Comparison of ENCODE assay signal across 10 cellular contexts in the genomic region with DNA sequence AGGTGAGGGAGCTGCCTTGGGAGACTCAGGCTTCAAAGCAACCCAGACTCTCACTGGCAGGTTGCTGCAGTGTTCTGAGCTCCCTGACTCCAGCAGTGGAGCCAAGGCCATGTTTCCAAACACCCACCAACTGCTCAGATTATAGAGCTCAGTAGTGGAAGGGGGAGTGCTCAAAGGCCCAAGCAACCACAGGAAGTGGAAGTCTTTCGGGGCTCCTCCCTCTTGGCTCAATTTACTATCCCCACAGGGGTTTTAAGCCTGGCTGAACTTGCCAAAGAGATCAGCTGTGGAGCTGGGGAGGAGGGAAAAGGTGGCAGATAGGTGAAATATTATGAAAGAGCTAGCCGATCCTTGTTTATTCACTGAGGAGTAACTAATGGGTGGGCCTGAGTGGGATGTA.
A peak's percentile ranks its signal among the peaks of the same experiment; 100 is the strongest.
DNase-seq lines count a peak whose midpoint lies in the region; ATAC-seq and TF ChIP-seq lines count a peak whose summit lies in the region.
"Had no signal": no experiment of that assay in that cellular context is flagged by ENCODE, and none has a peak within 500 bp of the region (broad histone marks: within the 10 kb centered on the region; RNA-seq: fewer than 3 reads in every experiment).

No MANE protein-coding gene starts in this region.

- peak; percentile 83 for ATAC-seq in GM21529 (IDR thresholded peaks at IDR 0.05; ENCODE audit: unreplicated experiment)
- ATAC-seq in HG02571 (IDR thresholded peaks at IDR 0.05; ENCODE audit: unreplicated experiment): no peak

- DNase-seq in AG20443 (ENCODE audit: low spot score): peak; percentile 13
- DNase-seq in NCI-H2171 (lab: John Stamatoyannopoulos, UW): peak; percentile 76
- DNase-seq in epithelial cell of esophagus (ENCODE audit: low read depth): peak; percentile 76
- no peak for DNase-seq in coronary artery (ENCODE audit: low spot score)
- DNase-seq in GM10248 (ENCODE audit: extremely low spot score): no peak
- no peak for DNase-seq in germinal center (ENCODE audit: low spot score)
- DNase-seq: NCI-H1930 had no signal

- H3K27ac ChIP-seq in coronary artery: no peak overlapping the region
- H3K27ac ChIP-seq: vagina had no signal

- POLR2A ChIA-PET in GM10248 (lab: Yijun Ruan, JAX): no interaction called here

- H3K4me3 ChIP-seq in epithelial cell of esophagus (ENCODE audit: low read length): no peak overlapping the region
- no peak overlapping the region for H3K4me3 ChIP-seq in coronary artery
- H3K4me3 ChIP-seq: vagina had no signal

- TF ChIP-seq CTCF in epithelial cell of esophagus (IDR thresholded peaks at IDR 0.05; ENCODE audit: insufficient read depth, low read depth, low read length, missing control alignments): no peak
- TF ChIP-seq CTCF in coronary artery (IDR thresholded peaks at IDR 0.05): no peak
- TF ChIP-seq CTCF in GM10248 (IDR thresholded peaks at IDR 0.05; ENCODE audit: control extremely low read depth, extremely low read depth, low read depth, missing control alignments): no peak

- CTCF ChIA-PET in GM10248 (lab: Yijun Ruan, JAX): no interaction called here

Comparison
In these comparisons a context has a peak if more than half of its experiments do, and no peak if none do; other contexts are left out.
1. DNase-seq: peak in AG20443 (single experiment), NCI-H2171 (single experiment) and epithelial cell of esophagus (single experiment); none in coronary artery (single experiment), GM10248 (single experiment) and germinal center (single experiment).